Comparison of ENCODE assay signal across 9 cellular contexts in genomic region chr14:35653045-35653444, GRCh38.
"Had no signal": no experiment of that assay in that cellular context is flagged by ENCODE, and none has a peak within 500 bp of the region (broad histone marks: within the 10 kb centered on the region; RNA-seq: fewer than 3 reads in every experiment).

No MANE protein-coding gene starts in this region.

- H3K4me1 Mint-ChIP-seq: GM23338, H9, IgD-negative memory B cell had no signal

- H3K9me3 Mint-ChIP-seq: GM23338, H9, HFFc6, IgD-negative memory B cell had no signal

- DNase-seq: H9, HCEC 1CT, HFFc6, KBM-7 had no signal

- H3K27me3 Mint-ChIP-seq: IgD-negative memory B cell had no signal

- H3K4me3 Mint-ChIP-seq: GM23338, H9, HFFc6, IgD-negative memory B cell had no signal

- H3K4me3 ChIP-seq: GM23338 had no signal

- H2AFZ ChIP-seq: GM23338 had no signal

- FAIRE-seq: H1, H54 had no signal

- H3K4me2 ChIP-seq: GM23338 had no signal

- ATAC-seq: GM23338 had no signal

- H3K27ac Mint-ChIP-seq: GM23338, H9, HFFc6 had no signal

- H3K27ac ChIP-seq: HL-60 had no signal
